15 cellular contexts compared by ENCODE assay signal in genomic region chr12:109538191-109538863, GRCh38.
"Had no signal": no experiment of that assay in that cellular context is flagged by ENCODE, and none has a peak within 500 bp of the region (broad histone marks: within the 10 kb centered on the region; RNA-seq: fewer than 3 reads in every experiment).

No MANE protein-coding gene starts in this region.

- H3K9me3 Mint-ChIP-seq: activated CD4-positive, alpha-beta memory T cell treated with anti-CD3 and anti-CD28 coated beads for 36 hours; activated T-cell treated with anti-CD3 and anti-CD28 coated beads, Interleukin-2, amount 50 U/mL, for 24 hours; mesothelial cell of epicardium; stimulated activated naive CD8-positive, alpha-beta T cell treated with anti-CD3 and anti-CD28 coated beads, Interleukin-15, Interleukin-2, amounts not matched to agents 100 ng/mL and 50 ng/mL, for 24 hours; type B pancreatic cell had no signal

- ATAC-seq: body of pancreas, psoas muscle, right lobe of liver had no signal

- H3K27me3 ChIP-seq: adrenal gland, body of pancreas, esophagus squamous epithelium, right lobe of liver, suprapubic skin had no signal

- H3K4me3 ChIP-seq: adrenal gland, body of pancreas, esophagus squamous epithelium, psoas muscle, right lobe of liver, suprapubic skin had no signal

- H3K27ac ChIP-seq: adrenal gland, body of pancreas, esophagus squamous epithelium, psoas muscle, right lobe of liver, suprapubic skin had no signal

- H3K4me1 ChIP-seq: body of pancreas, esophagus squamous epithelium, psoas muscle, right lobe of liver, suprapubic skin had no signal

- H3K27ac Mint-ChIP-seq: activated CD4-positive, alpha-beta memory T cell treated with anti-CD3 and anti-CD28 coated beads for 36 hours; activated T-cell treated with anti-CD3 and anti-CD28 coated beads, Interleukin-2, amount 50 U/mL, for 24 hours; mesothelial cell of epicardium; stimulated activated naive CD8-positive, alpha-beta T cell treated with anti-CD3 and anti-CD28 coated beads, Interleukin-15, Interleukin-2, amounts not matched to agents 100 ng/mL and 50 ng/mL, for 24 hours; type B pancreatic cell had no signal

- H3K4me3 Mint-ChIP-seq: activated CD4-positive, alpha-beta memory T cell treated with anti-CD3 and anti-CD28 coated beads for 36 hours; activated T-cell treated with anti-CD3 and anti-CD28 coated beads, Interleukin-2, amount 50 U/mL, for 24 hours; mesothelial cell of epicardium; stimulated activated naive CD8-positive, alpha-beta T cell treated with anti-CD3 and anti-CD28 coated beads, Interleukin-15, Interleukin-2, amounts not matched to agents 100 ng/mL and 50 ng/mL, for 24 hours; type B pancreatic cell had no signal

- DNase-seq: activated CD4-positive, alpha-beta memory T cell treated with anti-CD3 and anti-CD28 coated beads for 36 hours; activated naive CD4-positive, alpha-beta T cell treated with anti-CD3 and anti-CD28 coated beads, Interleukin-2, amount 50 U/mL, for 16 hours; activated T-cell treated with anti-CD3 and anti-CD28 coated beads, Interleukin-2, amount 50 U/mL, for 24 hours; adrenal gland; body of pancreas; cortex of kidney; effector CD8-positive, alpha-beta T cell; esophagus squamous epithelium; foreskin melanocyte; psoas muscle had no signal

- H3K9me3 ChIP-seq: adrenal gland, body of pancreas, esophagus squamous epithelium, psoas muscle, right lobe of liver, suprapubic skin had no signal

- H3K36me3 ChIP-seq: right lobe of liver had no signal

- H3K27me3 Mint-ChIP-seq: activated CD4-positive, alpha-beta memory T cell treated with anti-CD3 and anti-CD28 coated beads for 36 hours; activated T-cell treated with anti-CD3 and anti-CD28 coated beads, Interleukin-2, amount 50 U/mL, for 24 hours; stimulated activated naive CD8-positive, alpha-beta T cell treated with anti-CD3 and anti-CD28 coated beads, Interleukin-15, Interleukin-2, amounts not matched to agents 100 ng/mL and 50 ng/mL, for 24 hours; type B pancreatic cell had no signal
